In the genomic region with DNA sequence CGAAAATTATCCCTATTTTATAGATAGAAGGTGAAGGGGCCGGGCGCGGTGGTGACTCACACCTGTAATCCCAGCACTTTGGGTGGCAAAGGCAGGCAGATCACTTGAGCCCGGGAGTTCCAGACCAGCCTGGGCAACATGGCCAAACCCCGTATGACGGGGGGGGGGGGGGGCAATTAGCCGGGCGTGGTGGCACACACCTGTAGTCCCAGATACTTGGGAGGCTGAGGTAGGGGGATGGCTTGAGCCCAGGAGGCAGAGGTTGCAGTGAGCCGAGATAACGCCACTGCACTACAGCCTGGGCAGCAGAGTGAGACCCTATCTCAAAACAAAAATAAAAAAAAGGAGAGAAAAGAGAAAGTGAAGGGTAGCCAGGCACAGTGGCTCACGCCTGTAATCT, we compare ENCODE assay signal across 8 cellular contexts. TPM values are rescaled to one million over a fixed set of nuclear protein-coding genes. Genes with fewer than 3 reads are reported as not detected.
DNase-seq lines count a peak whose midpoint lies in the region; ATAC-seq and TF ChIP-seq lines count a peak whose summit lies in the region.

No MANE protein-coding gene starts in this region.

- CTCF ChIA-PET in RWPE1 (lab: Yijun Ruan, JAX), result no interaction called here

- H3K4me3 ChIP-seq in GM12864 (ENCODE audit: low read depth, low read length) (peak overlapping the region; percentile 75), esophagus (ENCODE audit: low read depth in 1 of 2, low read length in 2 of 2) (peak overlapping the region; percentile 23 to 92), retinal pigment epithelial cell (ENCODE audit: low read length) (peak overlapping the region; percentile 83), prostate gland (peak overlapping the region in 1 of 2 donors; percentile 72), H7 (ENCODE audit: insufficient read depth, low read depth, low read length) (no peak overlapping the region)

- H3K4me1 ChIP-seq in esophagus (ENCODE audit: control insufficient read depth in 2 of 2, insufficient read depth in 2 of 2, low read length in 1 of 2) (peaks cover 0 to 7% of the 10 kb centered on the region in 2 donors), prostate gland (replicated peaks) (no peaks in the 10 kb centered on the region)

- DNase-seq in GM12864 (ENCODE audit: low read depth) (no peak), RWPE1 (ENCODE audit: low spot score) (no peak), retinal pigment epithelial cell (ENCODE audit: low read depth) (no peak), prostate gland (ENCODE audit: low spot score) (no peak), NCI-H446 treated with DMSO at 0.1 percent for 48 hours (lab: John Stamatoyannopoulos, UW) (no peak), H7 (no peak)

- H3K27me3 ChIP-seq in esophagus (ENCODE audit: control insufficient read depth in 1 of 2, insufficient read depth in 2 of 2, low read length in 2 of 2), result no peaks in the 10 kb centered on the region
- H3K27me3 ChIP-seq in prostate gland (replicated peaks; ENCODE audit: insufficient read depth), result no peaks in the 10 kb centered on the region
- no peaks in the 10 kb centered on the region for H3K27me3 ChIP-seq in H7 (ENCODE audit: control insufficient read depth, insufficient read depth, low read length)

- H3K9me3 ChIP-seq in esophagus (ENCODE audit: control insufficient read depth in 2 of 2, insufficient read depth in 1 of 2, low read depth in 1 of 2, low read length in 1 of 2) (no peaks in the 10 kb centered on the region), prostate gland (no peaks in the 10 kb centered on the region)

- WGBS in esophagus, 2 donors, result 71 to 74% methylated on average over 12 of the region's 12 CpGs
- WGBS in prostate gland, result 90% methylated on average over 12 of the region's 12 CpGs

- no peak for ATAC-seq in GM18873 (IDR thresholded peaks at IDR 0.05; ENCODE audit: low FRiP score, unreplicated experiment)

- H3K36me3 ChIP-seq in esophagus (ENCODE audit: control insufficient read depth in 2 of 2, insufficient read depth in 2 of 2, low read length in 1 of 2) (no peaks in the 10 kb centered on the region), prostate gland (no peaks in the 10 kb centered on the region), H7 (replicated peaks; ENCODE audit: control insufficient read depth, insufficient read depth, low read length) (no peaks in the 10 kb centered on the region)

- POLR2A ChIA-PET in RWPE1 (lab: Yijun Ruan, JAX; ENCODE audit: low non-redundant PET), result no interaction called here

- TF ChIP-seq POLR2A in prostate gland (IDR thresholded peaks at IDR 0.05), result no peak

- TF ChIP-seq CTCF in GM12864 (IDR thresholded peaks at IDR 0.05; ENCODE audit: low read depth, low read length, missing control alignments) (no peak), RWPE1 (conservative IDR thresholded peaks at IDR 0.05; ENCODE audit: low read depth) (no peak), retinal pigment epithelial cell (conservative IDR thresholded peaks at IDR 0.05; ENCODE audit: low read depth, low read length) (no peak), prostate gland (IDR thresholded peaks at IDR 0.05) (no peak)

- intact Hi-C loops in prostate gland (cut with DNase I), result loop anchor here (5.0 to 10.0 kb wide), 3 partner anchors 118 to 228 kb away; a partner anchor contains a TSS

- H3K27ac ChIP-seq in RWPE1, result peak overlapping the region; percentile 93
- peak overlapping the region in 1 of 2 donors; percentile 33 for H3K27ac ChIP-seq in esophagus (ENCODE audit: low read depth in 2 of 2, low read length in 1 of 2)
- no peak overlapping the region for H3K27ac ChIP-seq in prostate gland

RNA-seq across cellular contexts. Expression of a gene that starts 1.4 kb away (rescaled TPM):
- 10 to 100 TPM in 1 of 2 donors, 1 to 10 TPM in 1; 7.0 to 17.4 TPM for polyA plus RNA-seq in esophagus
- total RNA-seq in prostate gland, result 10 to 100 TPM; 34.1 to 34.3 TPM
- total RNA-seq in H7 (2014; rRNA removed; shearing (Covaris generic)), result 44.5 and 48.6 TPM in 2 replicates

RNA-seq across cellular contexts. Expression of a gene that starts 1.5 kb away (rescaled TPM):
- polyA plus RNA-seq in esophagus, result under 1 TPM; 0.26 to 0.45 TPM
- total RNA-seq in prostate gland, result 1 to 10 TPM; 5.8 to 9.5 TPM
- total RNA-seq in H7 (2014; rRNA removed; shearing (Covaris generic)), result 1.3 and 2.2 TPM in 2 replicates
